Comparison of ENCODE assay signal across 1 cellular context in the genomic region with DNA sequence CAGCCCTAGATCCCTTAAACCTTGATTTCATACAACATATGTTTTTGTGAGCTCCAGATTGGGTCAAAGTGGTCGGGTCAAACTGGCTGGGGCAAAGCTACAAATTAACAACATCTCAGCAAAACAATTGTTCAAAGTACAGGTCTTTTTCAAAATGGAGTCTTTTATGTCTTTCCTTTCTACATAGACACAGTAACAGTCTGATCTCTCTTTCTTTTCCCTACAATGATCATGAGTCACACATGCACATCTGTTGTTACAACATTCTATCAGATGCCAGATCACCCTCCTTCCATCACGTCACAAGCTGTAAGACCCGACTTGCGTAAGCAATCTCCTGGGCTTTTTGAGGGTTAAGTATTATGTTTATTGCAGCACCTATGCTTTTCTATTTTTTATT.
TF ChIP-seq lines count a peak whose summit lies in the region.

No MANE protein-coding gene starts in this region.

TF ChIP-seq in K562, 482 proteins besides CTCF, POLR2A, EP300 and RAD21 (continued from another document):
- no peak for TF ChIP-seq ZBTB8A (IDR thresholded peaks at IDR 0.05; ENCODE audit: partially characterized antibody)
- TF ChIP-seq, protein P1, sequence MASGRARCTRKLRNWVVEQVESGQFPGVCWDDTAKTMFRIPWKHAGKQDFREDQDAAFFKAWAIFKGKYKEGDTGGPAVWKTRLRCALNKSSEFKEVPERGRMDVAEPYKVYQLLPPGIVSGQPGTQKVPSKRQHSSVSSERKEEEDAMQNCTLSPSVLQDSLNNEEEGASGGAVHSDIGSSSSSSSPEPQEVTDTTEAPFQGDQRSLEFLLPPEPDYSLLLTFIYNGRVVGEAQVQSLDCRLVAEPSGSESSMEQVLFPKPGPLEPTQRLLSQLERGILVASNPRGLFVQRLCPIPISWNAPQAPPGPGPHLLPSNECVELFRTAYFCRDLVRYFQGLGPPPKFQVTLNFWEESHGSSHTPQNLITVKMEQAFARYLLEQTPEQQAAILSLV (tag; IDR thresholded peaks at IDR 0.05): peak; percentile 66; the same call in 1 of the 2 replicates
- TF ChIP-seq ZBTB17 (CRISPR knock-in tag; IDR thresholded peaks at IDR 0.05): 0 out of 2 replicates have a peak, but pooled peaks have one; percentile 83
- TF ChIP-seq POLR2H (tag; IDR thresholded peaks at IDR 0.05; ENCODE audit: low read depth): 0 out of 2 replicates have a peak, but pooled peaks have one; percentile 18
- no peak for TF ChIP-seq XRCC5 (IDR thresholded peaks at IDR 0.05; ENCODE audit: low read depth, low read length)
- no peak; the same call in 1 of the 2 replicates for TF ChIP-seq CREB1 (IDR thresholded peaks at IDR 0.05)
- peak; percentile 46; the same call in 1 of the 2 replicates for TF ChIP-seq CREB1 (CRISPR knock-in tag; IDR thresholded peaks at IDR 0.05)
- no peak for TF ChIP-seq SMAD1 (IDR thresholded peaks at IDR 0.05; ENCODE audit: low read depth, low read length, partially characterized antibody)
- 0 out of 2 replicates have a peak, but pooled peaks have one; percentile 21 for TF ChIP-seq ZNF79 (CRISPR knock-in tag; IDR thresholded peaks at IDR 0.05; ENCODE audit: low read depth)
- no peak for TF ChIP-seq NR4A1 (CRISPR knock-in tag; IDR thresholded peaks at IDR 0.05)
- TF ChIP-seq NR4A1 (tag; IDR thresholded peaks at IDR 0.05): 0 out of 2 replicates have a peak, but pooled peaks have one; percentile 28
- no peak for TF ChIP-seq ZFP36 (IDR thresholded peaks at IDR 0.05; ENCODE audit: low read depth, low read length, partially characterized antibody)
- no peak for TF ChIP-seq NFE2 (IDR thresholded peaks at IDR 0.05; ENCODE audit: low read depth)
- TF ChIP-seq ZNF444 (CRISPR knock-in tag; IDR thresholded peaks at IDR 0.05): peak; percentile 43; the same call in 1 of the 2 replicates
- 0 out of 2 replicates have a peak, but pooled peaks have one; percentile 30 for TF ChIP-seq ZFP1 (CRISPR knock-in tag; IDR thresholded peaks at IDR 0.05)
- TF ChIP-seq CBFA2T3 (IDR thresholded peaks at IDR 0.05): peak; percentile 34; the same call in 1 of the 2 replicates
- TF ChIP-seq JUND (IDR thresholded peaks at IDR 0.05; ENCODE audit: borderline replicate concordance, low read depth, low read length): peak; percentile 67; the same call in 1 of the 2 replicates
- peak; percentile 54; the same call in 1 of the 3 replicates for TF ChIP-seq JUND (tag; IDR thresholded peaks at IDR 0.05; ENCODE audit: borderline replicate concordance, low read depth, low read length)
- peak; percentile 59; the same call in 1 of the 2 replicates for TF ChIP-seq CEBPG (CRISPR knock-in tag; IDR thresholded peaks at IDR 0.05)
- TF ChIP-seq CEBPG (tag; conservative IDR thresholded peaks at IDR 0.05 in 1 of 2, IDR thresholded peaks at IDR 0.05 in 1 of 2): peak; percentile 78 to 88
- TF ChIP-seq ZNF395 (CRISPR knock-in tag; IDR thresholded peaks at IDR 0.05): peak; percentile 95; the same call in 1 of the 2 replicates
- TF ChIP-seq ZNF584 (CRISPR knock-in tag; IDR thresholded peaks at IDR 0.05; ENCODE audit: low read depth): peak; percentile 86
- peak; percentile 76; the same call in 1 of the 2 replicates for TF ChIP-seq SOX6 (IDR thresholded peaks at IDR 0.05)
